In the genomic region with DNA sequence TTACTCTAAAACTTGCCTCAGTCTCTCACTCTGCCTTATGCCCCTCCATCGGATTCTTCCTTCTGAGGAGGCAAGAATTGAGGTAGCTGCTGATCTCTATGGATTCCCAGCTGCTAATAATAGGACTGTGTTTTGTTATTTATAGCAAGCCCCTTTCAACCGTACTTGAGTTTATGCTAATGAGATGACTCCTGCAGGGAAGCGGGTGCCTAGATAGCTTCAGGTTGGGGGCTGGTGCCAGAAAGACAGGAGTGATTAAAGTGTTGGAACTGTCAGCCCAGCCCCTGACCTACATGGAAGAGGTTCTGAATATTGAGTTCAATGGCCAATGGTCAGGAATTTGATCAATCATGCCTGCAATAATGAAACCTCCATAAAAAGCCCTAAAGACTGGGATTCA, we compare ENCODE assay signal across 1 cellular context.
TF ChIP-seq lines count a peak whose summit lies in the region.

No MANE protein-coding gene starts in this region.

TF ChIP-seq in SK-N-SH, 30 proteins besides CTCF, POLR2A, EP300 and RAD21 (continued from another document):
- TF ChIP-seq, protein P1, sequence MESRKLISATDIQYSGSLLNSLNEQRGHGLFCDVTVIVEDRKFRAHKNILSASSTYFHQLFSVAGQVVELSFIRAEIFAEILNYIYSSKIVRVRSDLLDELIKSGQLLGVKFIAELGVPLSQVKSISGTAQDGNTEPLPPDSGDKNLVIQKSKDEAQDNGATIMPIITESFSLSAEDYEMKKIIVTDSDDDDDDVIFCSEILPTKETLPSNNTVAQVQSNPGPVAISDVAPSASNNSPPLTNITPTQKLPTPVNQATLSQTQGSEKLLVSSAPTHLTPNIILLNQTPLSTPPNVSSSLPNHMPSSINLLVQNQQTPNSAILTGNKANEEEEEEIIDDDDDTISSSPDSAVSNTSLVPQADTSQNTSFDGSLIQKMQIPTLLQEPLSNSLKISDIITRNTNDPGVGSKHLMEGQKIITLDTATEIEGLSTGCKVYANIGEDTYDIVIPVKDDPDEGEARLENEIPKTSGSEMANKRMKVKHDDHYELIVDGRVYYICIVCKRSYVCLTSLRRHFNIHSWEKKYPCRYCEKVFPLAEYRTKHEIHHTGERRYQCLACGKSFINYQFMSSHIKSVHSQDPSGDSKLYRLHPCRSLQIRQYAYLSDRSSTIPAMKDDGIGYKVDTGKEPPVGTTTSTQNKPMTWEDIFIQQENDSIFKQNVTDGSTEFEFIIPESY (IDR thresholded peaks at IDR 0.05; ENCODE audit: borderline replicate concordance, low read depth): no peak
- TF ChIP-seq ELF1 (IDR thresholded peaks at IDR 0.05) (no peak), MXI1 (IDR thresholded peaks at IDR 0.05; ENCODE audit: low read depth, low read length) (no peak), POLR2AphosphoS5 (IDR thresholded peaks at IDR 0.05; ENCODE audit: low read depth, low read length) (no peak), MAX (IDR thresholded peaks at IDR 0.05; ENCODE audit: low read depth) (no peak)
